In genomic region chr5:176785184-176786145, GRCh38 we compare ENCODE assay signal across 1 cellular context.
TF ChIP-seq lines count a peak whose summit lies in the region.

No MANE protein-coding gene starts in this region.

TF ChIP-seq in GM23338, 12 proteins besides CTCF, POLR2A, EP300 and RAD21 (continued from another document):
- TF ChIP-seq ZNF462 (CRISPR knock-in tag; IDR thresholded peaks at IDR 0.05), result no peak
- no peak for TF ChIP-seq ZNF331 (CRISPR knock-in tag; IDR thresholded peaks at IDR 0.05; ENCODE audit: low read depth)
- no peak for TF ChIP-seq ETS1 (IDR thresholded peaks at IDR 0.05)
- TF ChIP-seq REST (IDR thresholded peaks at IDR 0.05; ENCODE audit: unreplicated experiment), result no peak
- no peak for TF ChIP-seq JUNB (IDR thresholded peaks at IDR 0.05; ENCODE audit: unreplicated experiment)
- no peak for TF ChIP-seq POLR2AphosphoS5 (IDR thresholded peaks at IDR 0.05; ENCODE audit: low read depth)
- TF ChIP-seq ZNF114 (CRISPR knock-in tag; IDR thresholded peaks at IDR 0.05), result no peak
- no peak for TF ChIP-seq STAT1 (IDR thresholded peaks at IDR 0.05; ENCODE audit: unreplicated experiment)
- TF ChIP-seq CREB1 (CRISPR knock-in tag; IDR thresholded peaks at IDR 0.05; ENCODE audit: low read depth), result no peak
- TF ChIP-seq EZH2phosphoT487 (IDR thresholded peaks at IDR 0.05; ENCODE audit: unreplicated experiment), result no peak
- no peak for TF ChIP-seq EZH2 (IDR thresholded peaks at IDR 0.05; ENCODE audit: low read depth, unreplicated experiment)
